Comparison of ENCODE assay signal across 13 cellular contexts in genomic region chr14:29814153-29815057, GRCh38.
DNase-seq lines count a peak whose midpoint lies in the region; ATAC-seq, FAIRE-seq and TF ChIP-seq lines count a peak whose summit lies in the region.
"Had no signal": no experiment of that assay in that cellular context is flagged by ENCODE, and none has a peak within 500 bp of the region (broad histone marks: within the 10 kb centered on the region; RNA-seq: fewer than 3 reads in every experiment).

No MANE protein-coding gene starts in this region.

- H3K27me3 ChIP-seq in foreskin keratinocyte = no peaks in the 10 kb centered on the region

- no peak overlapping the region for H3K4me2 ChIP-seq in A549

- no peaks in the 10 kb centered on the region for H3K36me3 Mint-ChIP-seq in T-cell

- CTCF ChIA-PET in A549 (lab: Yijun Ruan, JAX) (interaction anchor here (0.6 kb wide), 1 partner anchor 701 kb away, joined by 3 read pairs; no protein-coding TSS in a partner anchor), T-cell (lab: Charles Lee) (no interaction called here)

- no peaks in the 10 kb centered on the region for H3K4me1 ChIP-seq in A549
- no peaks in the 10 kb centered on the region for H3K4me1 ChIP-seq in foreskin keratinocyte

- TF ChIP-seq EP300 in A549 (IDR thresholded peaks at IDR 0.05) = no peak

- H3K27ac ChIP-seq in A549 = no peak overlapping the region
- peak overlapping the region; percentile 13 for H3K27ac ChIP-seq in caudate nucleus (ENCODE audit: low read depth, low read length)
- no peak overlapping the region for H3K27ac ChIP-seq in foreskin keratinocyte

- no peak for FAIRE-seq in A549 (lab: Jason Lieb, UNC)

- TF ChIP-seq RAD21 in A549 (conservative IDR thresholded peaks at IDR 0.05 in 1 of 2, IDR thresholded peaks at IDR 0.05 in 1 of 2) = no peak

- peaks cover 10 to 13% (median 12%) of the 10 kb centered on the region in 3 donors for H3K9me3 Mint-ChIP-seq in T-cell

- POLR2A ChIA-PET in A549 (lab: Yijun Ruan, JAX) = no interaction called here
- POLR2A ChIA-PET in T-cell (lab: Charles Lee) = no interaction called here

- ATAC-seq in A549 = no peak
- ATAC-seq in GM18907 (IDR thresholded peaks at IDR 0.05; ENCODE audit: unreplicated experiment) = no peak
- ATAC-seq in T-cell (replicated peaks in 1 of 4) = no peak
- no peak for ATAC-seq in foreskin keratinocyte
- ATAC-seq: activated CD8-positive, alpha-beta T cell treated with anti-CD3 and anti-CD28 coated beads for 36 hours had no signal

- H3K4me1 Mint-ChIP-seq in T-cell = no peaks in the 10 kb centered on the region

- DNase-seq in A549 (ENCODE audit: low read depth in 1 of 2, low spot score in 1 of 2) = no peak
- DNase-seq in NCI-H2107 treated with DMSO at 0.1 percent for 48 hours (lab: John Stamatoyannopoulos, UW; ENCODE audit: unreplicated experiment) = peak; percentile 76
- DNase-seq in caudate nucleus (lab: John Stamatoyannopoulos, UW) = peak in 49 of 61 donors; percentile 7 to 89 (median 52)
- peak; percentile 87 for DNase-seq in medulla oblongata (ENCODE audit: extremely low spot score)
- DNase-seq in T-cell = no peak
- no peak for DNase-seq in LoVo (ENCODE audit: low spot score)
- DNase-seq in foreskin keratinocyte = no peak
- DNase-seq: activated CD8-positive, alpha-beta T cell treated with anti-CD3 and anti-CD28 coated beads for 36 hours; activated naive CD4-positive, alpha-beta T cell treated with anti-CD3 and anti-CD28 coated beads for 36 hours; Kasumi-1; retina had no signal

- no peak overlapping the region for H3K4me3 ChIP-seq in A549

- no peak overlapping the region for H3K4me3 Mint-ChIP-seq in T-cell
- H3K4me3 Mint-ChIP-seq: activated CD8-positive, alpha-beta T cell treated with anti-CD3 and anti-CD28 coated beads for 36 hours; activated naive CD4-positive, alpha-beta T cell treated with anti-CD3 and anti-CD28 coated beads for 36 hours; memory B cell had no signal

- TF ChIP-seq CTCF in A549 (IDR thresholded peaks at IDR 0.05) = no peak
- no peak for TF ChIP-seq CTCF in foreskin keratinocyte (conservative IDR thresholded peaks at IDR 0.05)

- no peaks in the 10 kb centered on the region for H3K9me3 ChIP-seq in A549

- TF ChIP-seq POLR2A in A549 (IDR thresholded peaks at IDR 0.05; ENCODE audit: low read length) = no peak

- WGBS in A549 (ENCODE audit: missing lambda C conversion rate) = 51% methylated on average over 7 of the region's 7 CpGs

- no peaks in the 10 kb centered on the region for H3K27me3 Mint-ChIP-seq in T-cell
- H3K27me3 Mint-ChIP-seq: activated CD8-positive, alpha-beta T cell treated with anti-CD3 and anti-CD28 coated beads for 36 hours; memory B cell had no signal

- no peak overlapping the region for H3K27ac Mint-ChIP-seq in T-cell
- H3K27ac Mint-ChIP-seq: activated CD8-positive, alpha-beta T cell treated with anti-CD3 and anti-CD28 coated beads for 36 hours; activated naive CD4-positive, alpha-beta T cell treated with anti-CD3 and anti-CD28 coated beads for 36 hours; memory B cell had no signal

TF ChIP-seq in A549, 52 proteins besides CTCF, POLR2A, EP300 and RAD21:
- TF ChIP-seq NFE2L2 (conservative IDR thresholded peaks at IDR 0.05; ENCODE audit: low read length) (0 out of 2 replicates have a peak, but pooled peaks have one; percentile 38), MAFK (IDR thresholded peaks at IDR 0.05; ENCODE audit: partially characterized antibody) (peak; percentile 86), ZFP36 (IDR thresholded peaks at IDR 0.05; ENCODE audit: borderline replicate concordance, partially characterized antibody) (no peak)

Comparison
In these comparisons a context has a peak if more than half of its experiments do, and no peak if none do; other contexts are left out.
1. DNase-seq: peak in NCI-H2107 treated with DMSO at 0.1 percent for 48 hours (single experiment), caudate nucleus (49 of 61) and medulla oblongata (single experiment); none in A549 (0 of 2), T-cell (0 of 34), LoVo (single experiment) and foreskin keratinocyte (0 of 2).